ENCODE assay signal across 8 cellular contexts in the genomic region with DNA sequence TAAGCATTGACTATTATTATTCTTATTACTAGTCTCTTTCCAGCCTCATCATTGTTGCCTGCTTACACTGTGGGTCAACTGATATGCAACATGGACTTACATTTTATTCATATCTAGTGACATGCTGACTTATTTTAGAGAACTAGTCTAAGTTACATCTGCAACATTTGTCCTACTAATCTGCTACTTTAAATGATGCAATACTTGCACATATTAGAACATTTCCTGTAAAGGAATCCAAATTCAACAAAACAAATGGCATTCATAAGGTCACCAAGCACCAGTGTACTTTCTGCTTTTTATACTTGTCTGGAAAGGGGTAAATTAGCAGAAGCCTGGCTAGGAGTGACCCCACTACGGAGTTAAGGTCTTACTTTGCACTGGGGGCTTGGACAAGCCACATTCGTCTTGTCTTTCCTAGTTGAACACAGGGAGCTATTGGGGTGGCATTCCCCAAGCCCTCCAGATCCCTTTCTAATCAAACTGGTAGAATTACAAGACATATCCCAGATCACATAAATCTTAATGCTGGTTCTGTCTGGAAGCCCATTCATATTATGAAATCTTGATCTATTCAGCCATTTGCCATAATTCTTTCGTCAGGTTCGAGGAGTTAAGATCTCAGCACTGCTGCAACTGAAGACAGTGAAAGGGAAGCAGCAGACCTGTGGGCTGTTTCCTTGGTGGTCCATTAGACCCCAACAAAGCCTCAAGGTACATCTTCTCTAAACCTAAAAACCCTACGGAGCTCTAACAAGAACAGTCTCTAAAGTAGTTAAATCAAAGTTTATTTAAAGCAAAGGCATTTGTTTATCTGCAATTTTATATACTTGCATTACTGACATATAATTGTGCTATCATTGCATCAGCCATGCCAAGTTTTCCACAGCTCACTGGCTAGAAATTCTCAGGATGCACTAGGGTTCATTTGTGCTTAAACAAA. TPM values are rescaled to one million over a fixed set of nuclear protein-coding genes. Genes with fewer than 3 reads are reported as not detected.
DNase-seq lines count a peak whose midpoint lies in the region; ATAC-seq and TF ChIP-seq lines count a peak whose summit lies in the region.

No MANE protein-coding gene starts in this region.

- ATAC-seq in mucosa of descending colon (peak; percentile 23), HG03159 (IDR thresholded peaks at IDR 0.05; ENCODE audit: unreplicated experiment) (no peak), GM18517 (IDR thresholded peaks at IDR 0.05; ENCODE audit: unreplicated experiment) (no peak), GM18907 (IDR thresholded peaks at IDR 0.05; ENCODE audit: unreplicated experiment) (no peak)

- no peak overlapping the region for H3K4me3 Mint-ChIP-seq in MCF 10A (ENCODE audit: unreplicated experiment)

- H3K4me3 ChIP-seq in AG04450 (ENCODE audit: low read depth, low read length): peak overlapping the region; percentile 21
- peak overlapping the region; percentile 11; the same call in 1 of the 2 replicates for H3K4me3 ChIP-seq in LNCaP clone FGC (ENCODE audit: low read depth, low read length)
- no peak overlapping the region for H3K4me3 ChIP-seq in mucosa of descending colon

- no peaks in the 10 kb centered on the region for H3K36me3 Mint-ChIP-seq in MCF 10A (ENCODE audit: insufficient read depth, unreplicated experiment)

- intact Hi-C loops in MCF 10A (cut with micrococcal nuclease) (loop anchor here (1.0 kb wide), 1 partner anchor 50 kb away; the partner anchor contains the start of gene RTN4), mucosa of descending colon (cut with DNase I, micrococcal nuclease) (no loop called here), head of caudate nucleus (cut with DNase I) (no loop called here)

- H3K9me3 ChIP-seq in AG04450 (ENCODE audit: control insufficient read depth, insufficient read depth, low read length) (no peaks in the 10 kb centered on the region), mucosa of descending colon (no peaks in the 10 kb centered on the region)

- POLR2A ChIA-PET in AG04450 (lab: Yijun Ruan, JAX) (interaction anchor here (0.6 to 4.9 kb wide), 6 partner anchors 10 to 891 kb away, joined by 3 to 35 read pairs (median 4); partner anchors contain the start of gene RTN4), MCF 10A (lab: Yijun Ruan, JAX) (interaction anchor here (0.6 to 3.4 kb wide), 8 partner anchors 9 to 124 kb away, joined by 3 to 22 read pairs (median 4); partner anchors contain the start of gene RTN4)

- no peaks in the 10 kb centered on the region for H3K9me3 Mint-ChIP-seq in MCF 10A (ENCODE audit: unreplicated experiment)

- H3K4me1 ChIP-seq in mucosa of descending colon (ENCODE audit: low read depth): no peaks in the 10 kb centered on the region

- no peaks in the 10 kb centered on the region for H3K36me3 ChIP-seq in mucosa of descending colon (ENCODE audit: low read depth)

- TF ChIP-seq CTCF in AG04450 (IDR thresholded peaks at IDR 0.05; ENCODE audit: low read depth, low read length) (no peak), LNCaP clone FGC (IDR thresholded peaks at IDR 0.05; ENCODE audit: control insufficient read depth, extremely low read depth, insufficient read depth) (no peak), MCF 10A (IDR thresholded peaks at IDR 0.05; ENCODE audit: unreplicated experiment) (no peak), mucosa of descending colon (IDR thresholded peaks at IDR 0.05) (no peak)

- CTCF ChIA-PET in AG04450 (lab: Charles Lee): interaction anchor here (0.5 to 0.6 kb wide), 2 partner anchors 26 to 115 kb away, joined by 3 read pairs; no protein-coding TSS in a partner anchor
- CTCF ChIA-PET in MCF 10A (lab: Yijun Ruan, JAX): no interaction called here

- H3K27ac ChIP-seq in AG04450 (ENCODE audit: low read depth, low read length): peak overlapping the region; percentile 98

- BruUV-seq in MCF 10A (replicated peaks; lab: Mats Ljungman, UMichigan): TSS peak; percentile 82

- H3K27me3 ChIP-seq in AG04450 (ENCODE audit: control insufficient read depth, insufficient read depth, low read length): no peaks in the 10 kb centered on the region

- peak overlapping the region; percentile 89 for H3K27ac Mint-ChIP-seq in MCF 10A (ENCODE audit: low read depth, unreplicated experiment)

- H3K27me3 Mint-ChIP-seq in MCF 10A (ENCODE audit: insufficient read depth, unreplicated experiment): no peaks in the 10 kb centered on the region

- no peak for DNase-seq in AG04450 (ENCODE audit: low read depth, low spot score)
- peak; percentile 40 for DNase-seq in LNCaP clone FGC (ENCODE audit: low read depth)
- peak; percentile 55 for DNase-seq in MCF 10A (ENCODE audit: unreplicated experiment)
- no peak for DNase-seq in mucosa of descending colon
- DNase-seq in head of caudate nucleus: no peak

- H3K4me1 Mint-ChIP-seq in MCF 10A (ENCODE audit: insufficient read depth, unreplicated experiment): peaks cover 26% of the 10 kb centered on the region

RNA-seq across cellular contexts. Expression of gene RTN4, which starts 49.9 kb away (rescaled TPM):
- 652 and 668 TPM in 2 replicates for polyA plus RNA-seq in AG04450 (2011; rRNA removed)
- polyA minus RNA-seq in AG04450 (2011; rRNA and poly(A)+ RNA removed): 292 and 462 TPM in 2 replicates
- total RNA-seq in MCF 10A (2022): 389 and 391 TPM in 2 replicates
- total RNA-seq in mucosa of descending colon: 100 to 1,000 TPM; 219 to 278 (median 224) TPM

Comparison
In these comparisons a context has a peak if more than half of its experiments do, and no peak if none do; other contexts are left out.
1. DNase-seq: peak in LNCaP clone FGC (single experiment) and MCF 10A (single experiment); none in AG04450 (single experiment), mucosa of descending colon (0 of 3) and head of caudate nucleus (0 of 42).